Comparison of ENCODE assay signal across 23 cellular contexts in the genomic region with DNA sequence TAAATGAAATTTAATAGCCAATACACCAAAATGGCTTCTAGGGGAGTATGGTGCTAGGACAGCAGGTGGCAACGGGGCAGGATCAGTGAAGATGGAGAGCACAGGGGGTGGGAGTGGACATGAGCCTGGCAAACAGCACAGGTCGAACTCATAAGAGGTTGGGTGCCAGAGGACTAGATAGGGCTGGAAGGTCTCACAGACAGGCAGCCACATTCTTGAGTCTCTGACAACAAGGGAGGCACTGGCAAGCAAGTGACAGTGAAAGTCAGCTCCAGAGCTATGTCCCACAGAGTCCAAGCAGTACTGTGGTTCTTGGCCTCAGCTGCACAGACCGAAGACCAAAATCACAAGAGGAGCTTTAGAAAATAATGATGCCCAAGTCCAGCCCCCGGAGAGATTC.
"Had no signal": no experiment of that assay in that cellular context is flagged by ENCODE, and none has a peak within 500 bp of the region (broad histone marks: within the 10 kb centered on the region; RNA-seq: fewer than 3 reads in every experiment).

No MANE protein-coding gene starts in this region.

- H3K27ac ChIP-seq: KMS-11 had no signal

- DNase-seq: activated CD4-positive, alpha-beta T cell treated with anti-CD3 and anti-CD28 coated beads for 48 hours; activated CD4-positive, alpha-beta T cell treated with anti-CD3 and anti-CD28 coated beads, Interleukin-2, amount 50 U/mL, for 48 hours; activated CD4-positive, CD25-positive, alpha-beta regulatory T cell treated with anti-CD3 and anti-CD28 coated beads, Interleukin-2, amount 50 U/mL, for 72 hours; activated CD8-positive, alpha-beta memory T cell treated with anti-CD3 and anti-CD28 coated beads, Interleukin-2, amount 10 ng/mL, durations not matched to agents 7 days and 5 days; activated effector memory CD4-positive, alpha-beta T cell treated with anti-CD3 and anti-CD28 coated beads, Interleukin-2, amount 50 U/mL, for 16 hours; activated naive CD4-positive, alpha-beta T cell treated with Interleukin-2 at 50 U/mL for 16 hours; activated naive CD8-positive, alpha-beta T cell treated with anti-CD3 and anti-CD28 coated beads for 36 hours; activated T-cell treated with anti-CD3 and anti-CD28 coated beads, Interleukin-2, amount 50 U/mL, for 24 hours; caudate nucleus; NCI-H1092 treated with DMSO at 0.1 percent for 48 hours; NCI-H1417 treated with DMSO at 0.1 percent for 48 hours; NCI-H1694; NCI-H2029; NCI-H2107; NCI-H2171 treated with DMSO at 0.1 percent for 48 hours; NCI-H345; NCI-H510A; NCI-H526 treated with DMSO at 0.1 percent for 48 hours; SIG-M5; T-helper 17 cell; T-helper 9 cell had no signal

- H3K9ac ChIP-seq: KMS-11 had no signal

- ATAC-seq: activated CD8-positive, alpha-beta memory T cell treated with anti-CD3 and anti-CD28 coated beads, Interleukin-2, amount 10 ng/mL, durations not matched to agents 7 days and 5 days; T-helper 17 cell; WTC11 had no signal

- H3K4me2 ChIP-seq: KMS-11 had no signal
